31 cellular contexts compared by ENCODE assay signal in genomic region chr6:5662797-5663196, GRCh38.
"Had no signal": no experiment of that assay in that cellular context is flagged by ENCODE, and none has a peak within 500 bp of the region (broad histone marks: within the 10 kb centered on the region; RNA-seq: fewer than 3 reads in every experiment).

No MANE protein-coding gene starts in this region.

- H3K36me3 ChIP-seq: ascending aorta, breast epithelium, WERI-Rb-1 had no signal

- H3K9me3 ChIP-seq: ascending aorta, breast epithelium had no signal

- ATAC-seq: activated CD4-positive, alpha-beta T cell treated with anti-CD3 and anti-CD28 coated beads for 36 hours; activated CD8-positive, alpha-beta memory T cell treated with anti-CD3 and anti-CD28 coated beads, Interleukin-2, amount 10 ng/mL, durations not matched to agents 7 days and 5 days; activated CD8-positive, alpha-beta T cell treated with anti-CD3 and anti-CD28 coated beads, Interleukin-2, amount 10 ng/mL, durations not matched to agents 7 days and 5 days; activated naive CD4-positive, alpha-beta T cell treated with anti-CD3 and anti-CD28 coated beads, Interleukin-2, amount 50 U/mL, for 72 hours; esophagus mucosa had no signal

- H3K4me1 ChIP-seq: ascending aorta, breast epithelium had no signal

- H3K27me3 Mint-ChIP-seq: activated CD4-positive, alpha-beta memory T cell treated with anti-CD3 and anti-CD28 coated beads for 36 hours; activated CD4-positive, alpha-beta T cell treated with anti-CD3 and anti-CD28 coated beads for 36 hours; activated CD4-positive, alpha-beta T cell treated with anti-CD3 and anti-CD28 coated beads, Interleukin-2, amount 10 ng/mL, durations not matched to agents 24 days and 14 days; activated CD8-positive, alpha-beta memory T cell treated with anti-CD3 and anti-CD28 coated beads, Interleukin-2, amount 10 ng/mL, durations not matched to agents 7 days and 5 days; activated naive CD8-positive, alpha-beta T cell treated with anti-CD3 and anti-CD28 coated beads, Interleukin-2, amount 10 ng/mL, durations not matched to agents 7 days and 5 days; brain; central memory CD8-positive, alpha-beta T cell; dendritic cell treated with granulocyte-macrophage colony-stimulating factor and Interleukin-4, amounts not matched to agents 40 ng/mL and 50 ng/mL, for 4 days had no signal

- DNase-seq: activated CD4-positive, alpha-beta memory T cell treated with anti-CD3 and anti-CD28 coated beads for 36 hours; activated CD4-positive, alpha-beta T cell treated with anti-CD3 and anti-CD28 coated beads for 36 hours; activated CD4-positive, alpha-beta T cell treated with anti-CD3 and anti-CD28 coated beads, Interleukin-2, amount 10 ng/mL, durations not matched to agents 24 days and 14 days; activated CD4-positive, CD25-positive, alpha-beta regulatory T cell; activated CD4-positive, CD25-positive, alpha-beta regulatory T cell treated with anti-CD3 and anti-CD28 coated beads, Interleukin-2, amount 50 U/mL, for 72 hours; activated CD8-positive, alpha-beta memory T cell treated with anti-CD3 and anti-CD28 coated beads, Interleukin-2, amount 10 ng/mL, durations not matched to agents 7 days and 5 days; activated CD8-positive, alpha-beta memory T cell treated with anti-CD3 and anti-CD28 coated beads, Interleukin-2, amount 50 U/mL, for 4 hours; activated CD8-positive, alpha-beta T cell treated with anti-CD3 and anti-CD28 coated beads, Interleukin-2, amount 10 ng/mL, durations not matched to agents 7 days and 5 days; activated gamma-delta T cell; activated naive CD4-positive, alpha-beta T cell; activated naive CD4-positive, alpha-beta T cell treated with anti-CD3 and anti-CD28 coated beads, Interleukin-2, amount 10 ng/mL, durations not matched to agents 7 days and 5 days; activated naive CD8-positive, alpha-beta T cell treated with anti-CD3 and anti-CD28 coated beads, Interleukin-2, amount 10 ng/mL, durations not matched to agents 7 days and 5 days; activated T-cell treated with anti-CD3 and anti-CD28 coated beads, Interleukin-2, amount 50 U/mL, for 1 hour; activated T-cell treated with anti-CD3 and anti-CD28 coated beads, Interleukin-2, amount 50 U/mL, for 48 hours; effector memory CD4-positive, alpha-beta T cell; endodermal cell; head of caudate nucleus; hippocampal formation; T-helper 9 cell; WERI-Rb-1 had no signal

- H3K4me3 Mint-ChIP-seq: activated CD4-positive, alpha-beta memory T cell treated with anti-CD3 and anti-CD28 coated beads for 36 hours; activated CD4-positive, alpha-beta T cell treated with anti-CD3 and anti-CD28 coated beads for 36 hours; activated CD4-positive, alpha-beta T cell treated with anti-CD3 and anti-CD28 coated beads, Interleukin-2, amount 10 ng/mL, durations not matched to agents 24 days and 14 days; activated CD8-positive, alpha-beta memory T cell treated with anti-CD3 and anti-CD28 coated beads, Interleukin-2, amount 10 ng/mL, durations not matched to agents 7 days and 5 days; activated CD8-positive, alpha-beta T cell treated with anti-CD3 and anti-CD28 coated beads, Interleukin-2, amount 10 ng/mL, durations not matched to agents 7 days and 5 days; activated naive CD4-positive, alpha-beta T cell treated with anti-CD3 and anti-CD28 coated beads, Interleukin-2, amount 10 ng/mL, durations not matched to agents 7 days and 5 days; activated naive CD8-positive, alpha-beta T cell treated with anti-CD3 and anti-CD28 coated beads, Interleukin-2, amount 10 ng/mL, durations not matched to agents 7 days and 5 days; activated T-helper 1 cell treated with anti-CD3 and anti-CD28 coated beads, Interleukin-12 subunit alpha, Interleukin-12 subunit beta, Interleukin-2, Interleukin-4 antibody, amounts not matched to agents 30 ng/mL and 10 ng/mL and 1 ng/mL, durations not matched to agents 14 hours and 24 hours and 36 hours; central memory CD8-positive, alpha-beta T cell; dendritic cell treated with granulocyte-macrophage colony-stimulating factor and Interleukin-4, amounts not matched to agents 40 ng/mL and 50 ng/mL, for 4 days; endodermal cell had no signal

- H3K36me3 Mint-ChIP-seq: brain had no signal

- H3K9me3 Mint-ChIP-seq: activated CD4-positive, alpha-beta memory T cell treated with anti-CD3 and anti-CD28 coated beads for 36 hours; activated T-helper 1 cell treated with anti-CD3 and anti-CD28 coated beads, Interleukin-12 subunit alpha, Interleukin-12 subunit beta, Interleukin-2, Interleukin-4 antibody, amounts not matched to agents 30 ng/mL and 10 ng/mL and 1 ng/mL, durations not matched to agents 14 hours and 24 hours and 36 hours; activated T-helper 2 cell treated with anti-CD3 and anti-CD28 coated beads, Interferon-gamma antibody, Interleukin-2, Interleukin-4, amounts not matched to agents 10 μg/mL and 5 μg/mL and 100 μg/mL, durations not matched to agents 14 hours and 24 hours and 36 hours; brain; central memory CD8-positive, alpha-beta T cell; dendritic cell treated with granulocyte-macrophage colony-stimulating factor and Interleukin-4, amounts not matched to agents 40 ng/mL and 50 ng/mL, for 4 days; endodermal cell had no signal

- H3K27ac Mint-ChIP-seq: activated CD4-positive, alpha-beta memory T cell treated with anti-CD3 and anti-CD28 coated beads for 36 hours; activated CD4-positive, alpha-beta T cell treated with anti-CD3 and anti-CD28 coated beads, Interleukin-2, amount 10 ng/mL, durations not matched to agents 24 days and 14 days; activated CD8-positive, alpha-beta memory T cell treated with anti-CD3 and anti-CD28 coated beads, Interleukin-2, amount 10 ng/mL, durations not matched to agents 7 days and 5 days; activated CD8-positive, alpha-beta T cell treated with anti-CD3 and anti-CD28 coated beads, Interleukin-2, amount 10 ng/mL, durations not matched to agents 7 days and 5 days; activated naive CD4-positive, alpha-beta T cell treated with anti-CD3 and anti-CD28 coated beads, Interleukin-2, amount 10 ng/mL, durations not matched to agents 7 days and 5 days; activated naive CD8-positive, alpha-beta T cell treated with anti-CD3 and anti-CD28 coated beads, Interleukin-2, amount 10 ng/mL, durations not matched to agents 7 days and 5 days; activated T-helper 1 cell treated with anti-CD3 and anti-CD28 coated beads, Interleukin-12 subunit alpha, Interleukin-12 subunit beta, Interleukin-2, Interleukin-4 antibody, amounts not matched to agents 30 ng/mL and 10 ng/mL and 1 ng/mL, durations not matched to agents 14 hours and 24 hours and 36 hours; activated T-helper 2 cell treated with anti-CD3 and anti-CD28 coated beads, Interferon-gamma antibody, Interleukin-2, Interleukin-4, amounts not matched to agents 10 μg/mL and 5 μg/mL and 100 μg/mL, durations not matched to agents 14 hours and 24 hours and 36 hours; dendritic cell treated with granulocyte-macrophage colony-stimulating factor and Interleukin-4, amounts not matched to agents 40 ng/mL and 50 ng/mL, for 4 days; endodermal cell had no signal

- H3K27ac ChIP-seq: ascending aorta, breast epithelium, coronary artery, WERI-Rb-1 had no signal

- H3K27me3 ChIP-seq: ascending aorta, breast epithelium, dorsolateral prefrontal cortex had no signal

- H3K4me3 ChIP-seq: ascending aorta, breast epithelium, coronary artery, dorsolateral prefrontal cortex had no signal
